Comparison of ENCODE assay signal across 17 cellular contexts in genomic region chr11:41316726-41317125, GRCh38.
DNase-seq lines count a peak whose midpoint lies in the region; ATAC-seq and TF ChIP-seq lines count a peak whose summit lies in the region.
"Had no signal": no experiment of that assay in that cellular context is flagged by ENCODE, and none has a peak within 500 bp of the region (broad histone marks: within the 10 kb centered on the region; RNA-seq: fewer than 3 reads in every experiment).

No MANE protein-coding gene starts in this region.

- H3K9me3 Mint-ChIP-seq in Calu3 (ENCODE audit: low read depth, unreplicated experiment) = peaks cover 19% of the 10 kb centered on the region

- no TSS peak for BruUV-seq in Calu3 (replicated peaks; lab: Mats Ljungman, UMichigan)

- TF ChIP-seq CTCF in brain microvascular endothelial cell (IDR thresholded peaks at IDR 0.05; ENCODE audit: low read depth, low read length, missing control alignments) = no peak
- TF ChIP-seq CTCF in Calu3 (IDR thresholded peaks at IDR 0.05; ENCODE audit: unreplicated experiment) = no peak

- H3K27me3 Mint-ChIP-seq in Calu3 (ENCODE audit: unreplicated experiment) = no peaks in the 10 kb centered on the region

- H3K36me3 ChIP-seq in brain microvascular endothelial cell (replicated peaks) = no peaks in the 10 kb centered on the region
- H3K36me3 ChIP-seq: BLaER1 treated with 17β-estradiol and CSF1 and Interleukin-3, amounts not matched to agents 10 nM and 100 nM; HAP-1 had no signal

- H3K4me3 ChIP-seq in brain microvascular endothelial cell (ENCODE audit: low read depth, low read length) = no peak overlapping the region
- H3K4me3 ChIP-seq: BLaER1 treated with 17β-estradiol and CSF1 and Interleukin-3, amounts not matched to agents 10 nM and 100 nM; HAP-1 had no signal

- CTCF ChIA-PET in Calu3 (lab: Charles Lee) = no interaction called here

- H3K27ac Mint-ChIP-seq in Calu3 (ENCODE audit: unreplicated experiment) = no peak overlapping the region

- no peak overlapping the region for H3K27ac ChIP-seq in brain microvascular endothelial cell
- H3K27ac ChIP-seq: BLaER1 treated with 17β-estradiol and CSF1 and Interleukin-3, amounts not matched to agents 10 nM and 100 nM had no signal

- H3K4me1 Mint-ChIP-seq in Calu3 (ENCODE audit: low read depth, unreplicated experiment) = no peaks in the 10 kb centered on the region

- intact Hi-C loops in Calu3 (cut with micrococcal nuclease; ENCODE audit: unreplicated experiment) = no loop called here

- ATAC-seq in GM18519 (IDR thresholded peaks at IDR 0.05; ENCODE audit: low FRiP score, unreplicated experiment) (no peak), HG03378 (IDR thresholded peaks at IDR 0.05; ENCODE audit: unreplicated experiment) (no peak)

- H3K4me3 Mint-ChIP-seq in Calu3 (ENCODE audit: low read depth, unreplicated experiment) = no peak overlapping the region

- no peaks in the 10 kb centered on the region for H3K27me3 ChIP-seq in brain microvascular endothelial cell (replicated peaks)
- H3K27me3 ChIP-seq: BLaER1 treated with 17β-estradiol and CSF1 and Interleukin-3, amounts not matched to agents 10 nM and 100 nM had no signal

- DNase-seq in HT1080 (ENCODE audit: low read depth) = peak; percentile 7
- DNase-seq in brain microvascular endothelial cell = peak; percentile 49
- peak; percentile 39 for DNase-seq in kidney glomerular epithelial cell (lab: John Stamatoyannopoulos, UW)
- DNase-seq in renal cortical epithelial cell (ENCODE audit: low read depth) = peak; percentile 87
- no peak for DNase-seq in Calu3
- DNase-seq: MV-4-11, NCI-H1436, NCI-H2029, NCI-H2171, NCI-H446, NCI-H69, RPMI8226, SIG-M5 had no signal

- in situ Hi-C loops in brain microvascular endothelial cell (cut with HindIII; ENCODE audit: low pct_ligation_motif_present, low sequenced_read_pairs) = no loop called here

- H3K36me3 Mint-ChIP-seq in Calu3 (ENCODE audit: insufficient read depth, unreplicated experiment) = no peaks in the 10 kb centered on the region
